ENCODE assay signal across 8 cellular contexts in the genomic region with DNA sequence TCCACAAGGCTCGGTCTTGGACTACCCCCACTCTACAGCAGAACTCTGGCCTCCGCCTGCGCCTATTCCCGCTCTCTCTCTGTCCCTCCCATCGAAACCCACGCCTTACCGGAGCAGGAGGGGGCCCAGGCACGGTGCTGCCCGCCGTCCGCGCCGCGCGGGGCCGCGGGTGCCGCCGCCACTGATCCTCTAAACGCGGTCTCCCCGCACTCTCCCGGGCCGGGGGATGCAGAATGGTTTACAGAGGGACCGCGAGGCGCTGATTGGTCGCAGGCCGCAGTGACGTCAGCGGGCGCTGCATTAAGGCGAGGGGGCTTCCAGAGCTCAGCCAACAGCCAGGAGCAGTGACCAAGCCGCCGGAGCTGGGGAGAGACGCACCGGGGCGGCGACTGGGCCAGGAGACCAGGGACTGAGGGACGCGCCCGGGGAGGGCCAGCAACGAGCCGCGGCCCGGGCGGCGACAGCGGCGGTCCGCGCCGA. TPM values are rescaled to one million over a fixed set of nuclear protein-coding genes. Genes with fewer than 3 reads are reported as not detected.
DNase-seq lines count a peak whose midpoint lies in the region; ATAC-seq and TF ChIP-seq lines count a peak whose summit lies in the region.

No MANE protein-coding gene starts in this region.

- peaks cover 74% of the 10 kb centered on the region for H3K27me3 ChIP-seq in ascending aorta

- intact Hi-C loops in ascending aorta (cut with DNase I), result no loop called here

- H3K4me1 ChIP-seq in ascending aorta, result peaks cover 3 to 60% of the 10 kb centered on the region in 2 donors

- H3K4me3 Mint-ChIP-seq in naive B cell, result peak overlapping the region; percentile 75 to 89 (median 83)

- H3K4me3 ChIP-seq in ascending aorta, result peak overlapping the region; percentile 5 to 25

- TF ChIP-seq EP300 in Ishikawa (IDR thresholded peaks at IDR 0.05; ENCODE audit: borderline replicate concordance), result no peak

- H3K27ac Mint-ChIP-seq in naive B cell, result peak overlapping the region in 4 of 6 donors; percentile 49 to 94 (median 60)

- H3K27ac ChIP-seq in ascending aorta (no peak overlapping the region), RWPE1 (no peak overlapping the region)

- peaks cover 66 to 82% (median 78%) of the 10 kb centered on the region in 3 donors for H3K4me1 Mint-ChIP-seq in naive B cell

- H3K9me3 Mint-ChIP-seq in naive B cell, result peaks cover 0 to 14% (median 4%) of the 10 kb centered on the region in 7 donors

- ATAC-seq in naive B cell (ENCODE audit: low read depth in 2 of 2), result peak in 1 of 2 donors; percentile 15
- no peak for ATAC-seq in GM19324 (IDR thresholded peaks at IDR 0.05; ENCODE audit: low FRiP score, unreplicated experiment)

- POLR2A ChIA-PET in RWPE1 (lab: Yijun Ruan, JAX; ENCODE audit: low non-redundant PET), result no interaction called here

- H3K27me3 Mint-ChIP-seq in naive B cell, result peaks cover 61 to 94% (median 84%) of the 10 kb centered on the region in 3 donors

- no peaks in the 10 kb centered on the region for H3K36me3 Mint-ChIP-seq in naive B cell

- H3K9me3 ChIP-seq in ascending aorta, result no peaks in the 10 kb centered on the region

- DNase-seq in D341Med (ENCODE audit: low spot score), result peak; percentile 68
- no peak for DNase-seq in ascending aorta (ENCODE audit: low spot score in 2 of 2)
- no peak for DNase-seq in naive B cell
- DNase-seq in NCI-H2081 treated with DMSO at 0.1 percent for 48 hours (lab: John Stamatoyannopoulos, UW), result no peak
- DNase-seq in RWPE1 (ENCODE audit: low spot score), result no peak
- no peak for DNase-seq in stimulated activated CD4-positive, alpha-beta T cell treated with anti-CD3 and anti-CD28 coated beads, Interleukin-1b, Interleukin-23, amount 100 ng/mL, for 48 hours

- no peak for TF ChIP-seq RAD21 in Ishikawa (IDR thresholded peaks at IDR 0.05; ENCODE audit: low read depth)

- TF ChIP-seq CTCF in ascending aorta (IDR thresholded peaks at IDR 0.05) (no peak), RWPE1 (conservative IDR thresholded peaks at IDR 0.05; ENCODE audit: low read depth) (no peak)

- CTCF ChIA-PET in RWPE1 (lab: Yijun Ruan, JAX), result no interaction called here

- no peaks in the 10 kb centered on the region for H3K36me3 ChIP-seq in ascending aorta

TF ChIP-seq in Ishikawa, 13 proteins besides CTCF, POLR2A, EP300 and RAD21:
- TF ChIP-seq, protein P1, sequence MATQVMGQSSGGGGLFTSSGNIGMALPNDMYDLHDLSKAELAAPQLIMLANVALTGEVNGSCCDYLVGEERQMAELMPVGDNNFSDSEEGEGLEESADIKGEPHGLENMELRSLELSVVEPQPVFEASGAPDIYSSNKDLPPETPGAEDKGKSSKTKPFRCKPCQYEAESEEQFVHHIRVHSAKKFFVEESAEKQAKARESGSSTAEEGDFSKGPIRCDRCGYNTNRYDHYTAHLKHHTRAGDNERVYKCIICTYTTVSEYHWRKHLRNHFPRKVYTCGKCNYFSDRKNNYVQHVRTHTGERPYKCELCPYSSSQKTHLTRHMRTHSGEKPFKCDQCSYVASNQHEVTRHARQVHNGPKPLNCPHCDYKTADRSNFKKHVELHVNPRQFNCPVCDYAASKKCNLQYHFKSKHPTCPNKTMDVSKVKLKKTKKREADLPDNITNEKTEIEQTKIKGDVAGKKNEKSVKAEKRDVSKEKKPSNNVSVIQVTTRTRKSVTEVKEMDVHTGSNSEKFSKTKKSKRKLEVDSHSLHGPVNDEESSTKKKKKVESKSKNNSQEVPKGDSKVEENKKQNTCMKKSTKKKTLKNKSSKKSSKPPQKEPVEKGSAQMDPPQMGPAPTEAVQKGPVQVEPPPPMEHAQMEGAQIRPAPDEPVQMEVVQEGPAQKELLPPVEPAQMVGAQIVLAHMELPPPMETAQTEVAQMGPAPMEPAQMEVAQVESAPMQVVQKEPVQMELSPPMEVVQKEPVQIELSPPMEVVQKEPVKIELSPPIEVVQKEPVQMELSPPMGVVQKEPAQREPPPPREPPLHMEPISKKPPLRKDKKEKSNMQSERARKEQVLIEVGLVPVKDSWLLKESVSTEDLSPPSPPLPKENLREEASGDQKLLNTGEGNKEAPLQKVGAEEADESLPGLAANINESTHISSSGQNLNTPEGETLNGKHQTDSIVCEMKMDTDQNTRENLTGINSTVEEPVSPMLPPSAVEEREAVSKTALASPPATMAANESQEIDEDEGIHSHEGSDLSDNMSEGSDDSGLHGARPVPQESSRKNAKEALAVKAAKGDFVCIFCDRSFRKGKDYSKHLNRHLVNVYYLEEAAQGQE (IDR thresholded peaks at IDR 0.05; ENCODE audit: low read depth), result no peak
- TF ChIP-seq FOXM1 (IDR thresholded peaks at IDR 0.05; ENCODE audit: borderline replicate concordance, low read depth), result no peak
- peak; percentile 48; the same call in 1 of the 2 replicates for TF ChIP-seq ZBTB7A (IDR thresholded peaks at IDR 0.05; ENCODE audit: low read depth)
- TF ChIP-seq TEAD4 (IDR thresholded peaks at IDR 0.05), result no peak

RNA-seq across cellular contexts. Expression of a gene that starts 0.8 kb away (rescaled TPM):
- not detected for total RNA-seq in ascending aorta
- not detected for polyA plus RNA-seq in naive B cell (ENCODE audit: low read depth in 6 of 6)

RNA-seq across cellular contexts. Expression of a gene that starts 12.3 kb away (rescaled TPM):
- 19.5 TPM for total RNA-seq in ascending aorta
- 10 to 100 TPM; 63.8 to 96.7 (median 73.2) TPM for polyA plus RNA-seq in naive B cell (ENCODE audit: low read depth in 6 of 6)
